Comparison of ENCODE assay signal across 12 cellular contexts in genomic region chr5:9197881-9198260, GRCh38.
A peak's percentile ranks its signal among the peaks of the same experiment; 100 is the strongest.
DNase-seq lines count a peak whose midpoint lies in the region; ATAC-seq and TF ChIP-seq lines count a peak whose summit lies in the region.
"Had no signal": no experiment of that assay in that cellular context is flagged by ENCODE, and none has a peak within 500 bp of the region (broad histone marks: within the 10 kb centered on the region; RNA-seq: fewer than 3 reads in every experiment).

No MANE protein-coding gene starts in this region.

- H3K27ac ChIP-seq in thyroid gland, result no peak overlapping the region
- H3K27ac ChIP-seq: skin epidermis had no signal

- no peak for TF ChIP-seq POLR2A in thyroid gland (IDR thresholded peaks at IDR 0.05)

- H3K27me3 ChIP-seq in thyroid gland, result no peaks in the 10 kb centered on the region

- ATAC-seq in GM18511 (IDR thresholded peaks at IDR 0.05; ENCODE audit: unreplicated experiment) (peak; percentile 98), GM21619 (IDR thresholded peaks at IDR 0.05; ENCODE audit: unreplicated experiment) (peak; percentile 98), HG03354 (IDR thresholded peaks at IDR 0.05; ENCODE audit: poor library complexity, severe bottlenecking, unreplicated experiment) (peak; percentile 99)

- H3K9me3 ChIP-seq in thyroid gland, result no peaks in the 10 kb centered on the region

- TF ChIP-seq CTCF in thyroid gland (IDR thresholded peaks at IDR 0.05), result no peak

- no peak overlapping the region for H3K4me3 ChIP-seq in thyroid gland (replicated peaks in 1 of 3)
- H3K4me3 ChIP-seq: lung, skin epidermis had no signal

- WGBS in thyroid gland, 2 donors, result 41 to 46% methylated on average over 1 of the region's 1 CpG

- no peaks in the 10 kb centered on the region for H3K36me3 ChIP-seq in thyroid gland

- intact Hi-C loops in thyroid gland (cut with DNase I), result no loop called here

- peaks cover 0 to 8% of the 10 kb centered on the region in 2 donors for H3K4me1 ChIP-seq in thyroid gland

- DNase-seq in fibroblast of peridontal ligament (ENCODE audit: extremely low read depth) (peak; percentile 42), thyroid gland (no peak), NCI-H1048 (lab: John Stamatoyannopoulos, UW) (no peak), kidney glomerular epithelial cell (lab: John Stamatoyannopoulos, UW) (no peak), SW 1271 (lab: John Stamatoyannopoulos, UW) (no peak)
- DNase-seq: CD4-positive, alpha-beta memory T cell; T-helper 2 cell had no signal
